Comparison of ENCODE assay signal across 8 cellular contexts in genomic region chr9:15873573-15874177, GRCh38.
DNase-seq lines count a peak whose midpoint lies in the region; ATAC-seq and TF ChIP-seq lines count a peak whose summit lies in the region.

No MANE protein-coding gene starts in this region.

- H3K27ac ChIP-seq in WERI-Rb-1 (no peak overlapping the region), thyroid gland (no peak overlapping the region)

- H3K27me3 ChIP-seq in WERI-Rb-1 (ENCODE audit: insufficient read depth, low read depth, severe bottlenecking) (no peaks in the 10 kb centered on the region), thyroid gland (no peaks in the 10 kb centered on the region)

- no peaks in the 10 kb centered on the region for H3K4me1 ChIP-seq in thyroid gland

- peak; percentile 19 for TF ChIP-seq CTCF in WERI-Rb-1 (IDR thresholded peaks at IDR 0.05; ENCODE audit: low read depth, low read length)
- peak in 5 of 6 experiments; percentile 51 to 63 (median 61) for TF ChIP-seq CTCF in thyroid gland (IDR thresholded peaks at IDR 0.05)

- TF ChIP-seq POLR2A in thyroid gland (IDR thresholded peaks at IDR 0.05), result no peak

- H3K9me3 ChIP-seq in WERI-Rb-1 (ENCODE audit: severe bottlenecking) (no peaks in the 10 kb centered on the region), thyroid gland (no peaks in the 10 kb centered on the region)

- ATAC-seq in GM21529 (IDR thresholded peaks at IDR 0.05; ENCODE audit: unreplicated experiment), result peak; percentile 81

- H3K36me3 ChIP-seq in WERI-Rb-1 (no peaks in the 10 kb centered on the region), thyroid gland (no peaks in the 10 kb centered on the region)

- 5 to 12% methylated on average over 2 of the region's 2 CpGs for WGBS in thyroid gland, 2 donors

- intact Hi-C loops in thyroid gland (cut with DNase I), result no loop called here

- DNase-seq in EH (ENCODE audit: low read depth), result peak; percentile 62
- DNase-seq in NCI-H1092 (lab: John Stamatoyannopoulos, UW), result peak; percentile 50
- DNase-seq in WERI-Rb-1, result no peak
- peak; percentile 15 for DNase-seq in iPS-NIHi7 (ENCODE audit: extremely low spot score)
- DNase-seq in thyroid gland, result no peak
- DNase-seq in NCI-H187 treated with DMSO at 0.1 percent for 48 hours (lab: John Stamatoyannopoulos, UW), result no peak
- DNase-seq in activated T-cell treated with anti-CD3 and anti-CD28 coated beads, Interleukin-2, amount 50 U/mL, for 1 hour, result no peak

- no peak overlapping the region for H3K4me3 ChIP-seq in WERI-Rb-1 (ENCODE audit: low read depth, low read length)
- no peak overlapping the region for H3K4me3 ChIP-seq in thyroid gland (replicated peaks in 1 of 3)

Comparison
In these comparisons a context has a peak if more than half of its experiments do, and no peak if none do; other contexts are left out.
1. DNase-seq: peak in EH (single experiment), NCI-H1092 (single experiment) and iPS-NIHi7 (single experiment); none in WERI-Rb-1 (single experiment), thyroid gland (0 of 2), NCI-H187 treated with DMSO at 0.1 percent for 48 hours (single experiment) and activated T-cell treated with anti-CD3 and anti-CD28 coated beads, Interleukin-2, amount 50 U/mL, for 1 hour (single experiment).